Comparison of ENCODE assay signal across 8 cellular contexts in genomic region chr11:60887531-60887930, GRCh38. TPM values are rescaled to one million over a fixed set of nuclear protein-coding genes. Genes with fewer than 3 reads are reported as not detected.
DNase-seq lines count a peak whose midpoint lies in the region; ATAC-seq and TF ChIP-seq lines count a peak whose summit lies in the region.

No MANE protein-coding gene starts in this region.

- no peaks in the 10 kb centered on the region for H3K27me3 Mint-ChIP-seq in WTC11 (ENCODE audit: low read depth)

- no peaks in the 10 kb centered on the region for H3K36me3 ChIP-seq in prostate gland

- H3K9me3 Mint-ChIP-seq in WTC11: no peaks in the 10 kb centered on the region

- TF ChIP-seq POLR2A in prostate gland (IDR thresholded peaks at IDR 0.05): no peak

- H3K9me3 ChIP-seq in prostate gland: no peaks in the 10 kb centered on the region

- no peak overlapping the region for H3K27ac ChIP-seq in foreskin keratinocyte
- H3K27ac ChIP-seq in prostate gland: no peak overlapping the region

- H3K4me1 Mint-ChIP-seq in WTC11: no peaks in the 10 kb centered on the region

- peak; percentile 86 for ATAC-seq in GM19438 (IDR thresholded peaks at IDR 0.05; ENCODE audit: low read depth, unreplicated experiment)
- peak; percentile 99 for ATAC-seq in WTC11
- peak; percentile 84 for ATAC-seq in foreskin keratinocyte
- no peak for ATAC-seq in HG02571 (IDR thresholded peaks at IDR 0.05; ENCODE audit: unreplicated experiment)
- ATAC-seq in HG02759 (IDR thresholded peaks at IDR 0.05; ENCODE audit: unreplicated experiment): no peak

- H3K27ac Mint-ChIP-seq in WTC11: no peak overlapping the region

- WGBS in prostate gland: 53% methylated on average over 5 of the region's 5 CpGs

- H3K4me3 ChIP-seq in prostate gland: no peak overlapping the region

- intact Hi-C loops in prostate gland (cut with DNase I): no loop called here

- CTCF ChIA-PET in WTC11 (lab: Charles Lee): interaction anchor here (0.6 to 5.4 kb wide), 50 partner anchors 9 to 1221 kb away, joined by 3 to 277 read pairs (median 5); partner anchors contain the start of genes CCDC86, MS4A10, MS4A15 and PTGDR2

- no peaks in the 10 kb centered on the region for H3K27me3 ChIP-seq in foreskin keratinocyte
- no peaks in the 10 kb centered on the region for H3K27me3 ChIP-seq in prostate gland (replicated peaks; ENCODE audit: insufficient read depth)

- no peak overlapping the region for H3K4me3 Mint-ChIP-seq in WTC11

- DNase-seq in COLO668 (lab: John Stamatoyannopoulos, UW; ENCODE audit: unreplicated experiment) (peak; percentile 77), NCI-H1694 treated with DMSO at 0.1 percent for 48 hours (lab: John Stamatoyannopoulos, UW) (peak; percentile 89), WTC11 (ENCODE audit: low spot score) (peak; percentile 60), foreskin keratinocyte (peak in 1 of 2 donors; percentile 17), prostate gland (ENCODE audit: low spot score) (peak; percentile 38)

- H3K4me1 ChIP-seq in foreskin keratinocyte (no peaks in the 10 kb centered on the region), prostate gland (replicated peaks) (no peaks in the 10 kb centered on the region)

- peak; percentile 35; the same call in 1 of the 2 replicates for TF ChIP-seq CTCF in WTC11 (IDR thresholded peaks at IDR 0.05)
- TF ChIP-seq CTCF in foreskin keratinocyte (conservative IDR thresholded peaks at IDR 0.05): peak; percentile 72
- peak in 3 of 4 experiments; percentile 38 to 56 (median 55) for TF ChIP-seq CTCF in prostate gland (IDR thresholded peaks at IDR 0.05)

- H3K36me3 Mint-ChIP-seq in WTC11: peaks cover 8% of the 10 kb centered on the region

- POLR2A ChIA-PET in WTC11 (lab: Charles Lee): interaction anchor here (1.0 to 1.1 kb wide), 3 partner anchors 35 to 56 kb away, joined by 3 read pairs; no protein-coding TSS in a partner anchor

TF ChIP-seq in WTC11, 78 proteins besides CTCF, POLR2A, EP300 and RAD21:
- TF ChIP-seq RELA (CRISPR knock-in tag; IDR thresholded peaks at IDR 0.05; ENCODE audit: borderline replicate concordance) (no peak), ELF4 (CRISPR knock-in tag; IDR thresholded peaks at IDR 0.05; ENCODE audit: low read depth) (no peak), E2F4 (CRISPR knock-in tag; IDR thresholded peaks at IDR 0.05; ENCODE audit: borderline replicate concordance, low read depth) (no peak), FOXJ3 (CRISPR knock-in tag; IDR thresholded peaks at IDR 0.05; ENCODE audit: borderline replicate concordance) (no peak), PREB (CRISPR knock-in tag; IDR thresholded peaks at IDR 0.05; ENCODE audit: borderline replicate concordance) (no peak), MAX (CRISPR knock-in tag; IDR thresholded peaks at IDR 0.05) (no peak), SMAD3 (CRISPR knock-in tag; IDR thresholded peaks at IDR 0.05; ENCODE audit: borderline replicate concordance) (no peak)

RNA-seq across cellular contexts. Expression of gene PRPF19, which starts 18.9 kb away (rescaled TPM):
- total RNA-seq in WTC11 (2021): 103 to 116 TPM (median 105 TPM) in 3 replicates
- total RNA-seq in foreskin keratinocyte: 70.3 and 88.3 TPM in 2 replicates
- polyA plus RNA-seq in foreskin keratinocyte: 133 and 152 TPM in 2 replicates
- total RNA-seq in prostate gland: 100 to 1,000 TPM; 147 to 181 TPM

RNA-seq across cellular contexts. Expression of gene ZP1, which starts 20.2 kb away (rescaled TPM):
- total RNA-seq in WTC11 (2021): not detected in 3 replicates
- not detected in 2 replicates for total RNA-seq in foreskin keratinocyte
- polyA plus RNA-seq in foreskin keratinocyte: not detected in 2 replicates
- total RNA-seq in prostate gland: under 1 TPM; 0.68 to 0.80 TPM

RNA-seq across cellular contexts. Expression of gene TMEM109, which starts 26.4 kb away (rescaled TPM):
- total RNA-seq in WTC11 (2021) (24.1 to 26.8 TPM (median 25.1 TPM) in 3 replicates), foreskin keratinocyte (61.9 and 67.3 TPM in 2 replicates), prostate gland (100 to 1,000 TPM; 106 to 122 TPM)
- polyA plus RNA-seq in foreskin keratinocyte: 71.2 and 75.8 TPM in 2 replicates

RNA-seq across cellular contexts. Expression of gene PTGDR2, which starts 31.8 kb away (rescaled TPM):
- total RNA-seq in WTC11 (2021): 0.07 to 0.14 TPM (median 0.14 TPM) in 3 replicates
- not detected in 2 replicates for total RNA-seq in foreskin keratinocyte
- 0.02 and 0.03 TPM in 2 replicates for polyA plus RNA-seq in foreskin keratinocyte
- total RNA-seq in prostate gland: under 1 TPM; 0.34 to 0.46 TPM

RNA-seq across cellular contexts. Expression of gene TMEM132A, which starts 36.7 kb away (rescaled TPM):
- total RNA-seq in WTC11 (2021) (110 to 114 TPM (median 114 TPM) in 3 replicates), foreskin keratinocyte (79.5 and 103 TPM in 2 replicates), prostate gland (10 to 100 TPM; 18.7 to 44.5 TPM)
- 73.2 and 93.9 TPM in 2 replicates for polyA plus RNA-seq in foreskin keratinocyte

Comparison
In these comparisons a context has a peak if more than half of its experiments do, and no peak if none do; other contexts are left out.
1. ATAC-seq: peak in GM19438 (single experiment), WTC11 (single experiment) and foreskin keratinocyte (single experiment); none in HG02571 (single experiment) and HG02759 (single experiment).
2. Peak in every context shown above with its lines, with median percentiles within 50 percentile points of each other: CTCF ChIP-seq.